8 cellular contexts compared by ENCODE assay signal in the genomic region with DNA sequence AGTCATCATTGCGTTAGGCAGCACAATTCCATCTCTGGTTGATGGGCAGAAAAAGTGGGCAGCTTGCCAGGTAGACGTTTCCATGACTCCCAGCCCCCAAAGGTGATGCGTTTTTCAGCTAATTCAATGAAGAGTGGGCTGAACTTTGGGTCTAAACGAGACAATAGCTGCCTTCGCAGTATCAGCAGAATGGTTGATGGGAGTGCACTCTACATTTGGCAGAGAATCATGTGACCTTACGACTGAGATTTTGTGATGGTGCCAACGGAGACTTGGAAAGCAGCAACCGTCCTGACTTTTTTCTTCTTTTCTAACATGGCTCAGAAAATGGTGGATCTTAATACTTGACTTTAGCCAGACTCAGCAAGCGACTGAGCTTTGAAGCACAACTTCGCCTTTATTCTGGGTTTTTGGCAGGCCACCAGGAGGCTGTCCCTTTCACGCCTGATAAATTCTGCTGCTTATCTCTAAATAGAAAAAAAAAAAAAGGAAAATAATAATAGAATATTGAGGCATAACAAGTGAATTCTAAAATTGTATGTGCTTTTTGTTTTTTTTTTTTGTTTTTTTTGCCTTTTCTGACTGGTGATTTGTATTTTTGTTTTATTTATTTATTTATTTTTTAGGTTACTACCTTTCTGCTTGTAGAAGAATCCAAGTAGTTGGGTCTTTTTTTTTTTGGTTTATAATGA.
DNase-seq lines count a peak whose midpoint lies in the region; ATAC-seq and TF ChIP-seq lines count a peak whose summit lies in the region.

No MANE protein-coding gene starts in this region.

- CTCF ChIA-PET in IMR-90 (lab: Yijun Ruan, JAX), result interaction anchor here (0.6 kb wide), 1 partner anchor 77 kb away, joined by 3 read pairs; no protein-coding TSS in a partner anchor

- no peaks in the 10 kb centered on the region for H3K27me3 ChIP-seq in IMR-90 (ENCODE audit: control insufficient read depth, insufficient read depth, low read length)

- no peak overlapping the region for H3K56ac ChIP-seq in IMR-90 (ENCODE audit: extremely low read depth, insufficient read depth, low read length)

- H3K4me3 ChIP-seq in IMR-90 (ENCODE audit: insufficient read depth, low read depth, low read length) (peak overlapping the region; percentile 32), astrocyte of the spinal cord (ENCODE audit: low read depth, low read length) (peak overlapping the region; percentile 37)

- H2AFZ ChIP-seq in IMR-90 (replicated peaks; ENCODE audit: low read length, poor library complexity), result peak overlapping the region; percentile 67

- no peak overlapping the region for H4K91ac ChIP-seq in IMR-90 (ENCODE audit: insufficient read depth, low read depth, low read length)

- no peak for ATAC-seq in IMR-90 (ENCODE audit: low read depth)

- TF ChIP-seq RAD21 in IMR-90 (IDR thresholded peaks at IDR 0.05; ENCODE audit: low read length), result no peak

- H3K27ac ChIP-seq in IMR-90 (ENCODE audit: insufficient read depth, low read length) (no peak overlapping the region), temporal lobe (ENCODE audit: low read depth, low read length) (peak overlapping the region; percentile 97)

- peak overlapping the region; percentile 13; the same call in 1 of the 2 replicates for H4K5ac ChIP-seq in IMR-90 (ENCODE audit: low read depth, low read length)

- H3K4me2 ChIP-seq in IMR-90 (ENCODE audit: low read depth, low read length), result peak overlapping the region; percentile 93

- H4K8ac ChIP-seq in IMR-90 (ENCODE audit: low read depth in 2 of 2, low read length in 2 of 2), result peak overlapping the region in 1 of 2 experiments; percentile 37; a peak in 1 of 4 replicates

- in situ Hi-C loops in IMR-90 (cut with MboI; ENCODE audit: low sequenced_read_pairs), result no loop called here
- in situ Hi-C loops in astrocyte of the spinal cord (cut with HindIII; ENCODE audit: low sequenced_read_pairs), result no loop called here

- H3K36me3 ChIP-seq in IMR-90 (ENCODE audit: control insufficient read depth, insufficient read depth, low read length), result no peaks in the 10 kb centered on the region

- no peaks in the 10 kb centered on the region for H3K9me3 ChIP-seq in IMR-90 (ENCODE audit: control insufficient read depth, insufficient read depth, low read length)

- POLR2A ChIA-PET in IMR-90 (lab: Charles Lee; ENCODE audit: unreplicated experiment), result no interaction called here

- 0 out of 2 replicates have a peak overlapping the region, but pooled peaks have one; percentile 13 for H3K23ac ChIP-seq in IMR-90 (ENCODE audit: low read depth, low read length)

- no peak overlapping the region for H2BK15ac ChIP-seq in IMR-90 (ENCODE audit: low read depth, low read length)

- no TSS peak for BruUV-seq in IMR-90 (replicated peaks; lab: Mats Ljungman, UMichigan)

- H2AK9ac ChIP-seq in IMR-90 (replicated peaks; ENCODE audit: low read depth, low read length, poor library complexity), result no peak overlapping the region

- 6% methylated on average over 3 of the region's 11 CpGs; no CpG with 5 or more reads in 1 of the 2 experiments for WGBS in IMR-90 (ENCODE audit: extremely low coverage in 2 of 2, insufficient read length in 1 of 2), 2 experiments

- no peak for TF ChIP-seq POLR2A in IMR-90 (IDR thresholded peaks at IDR 0.05; ENCODE audit: low read depth, low read length)

- peaks cover 3% of the 10 kb centered on the region; the same call in 1 of the 2 replicates for H3K4me1 ChIP-seq in IMR-90 (ENCODE audit: control insufficient read depth, insufficient read depth, low read length)

- no peak overlapping the region; the same call in 1 of the 2 replicates for H2BK120ac ChIP-seq in IMR-90 (ENCODE audit: low read depth, low read length)

- peak overlapping the region; percentile 60; the same call in 1 of the 2 replicates for H3K14ac ChIP-seq in IMR-90 (replicated peaks; ENCODE audit: low read depth, low read length)

- peak; percentile 32 for DNase-seq in IMR-90
- peak; percentile 76 for DNase-seq in astrocyte of the spinal cord (ENCODE audit: low read depth, low spot score)
- DNase-seq in inferior parietal cortex (ENCODE audit: extremely low spot score), result peak; percentile 84
- no peak for DNase-seq in NCI-H187 (lab: John Stamatoyannopoulos, UW)
- DNase-seq in activated CD4-positive, alpha-beta T cell treated with anti-CD3 and anti-CD28 coated beads for 48 hours, result no peak
- no peak for DNase-seq in activated CD4-positive, alpha-beta T cell treated with anti-CD3 and anti-CD28 coated beads, Interleukin-2, amount 50 U/mL, for 4 hours
- DNase-seq in NCI-H1436 (lab: John Stamatoyannopoulos, UW), result no peak

- 0 out of 2 replicates have a peak overlapping the region, but pooled peaks have one; percentile 3 for H3K4ac ChIP-seq in IMR-90 (ENCODE audit: low read depth, low read length)

- no peaks in the 10 kb centered on the region for H4K20me1 ChIP-seq in IMR-90 (ENCODE audit: insufficient read depth, low read length)

- peak overlapping the region; percentile 77 for H3K18ac ChIP-seq in IMR-90 (ENCODE audit: low read depth, low read length)

- H2BK20ac ChIP-seq in IMR-90 (ENCODE audit: low read depth, low read length), result peak overlapping the region; percentile 43

- dilution Hi-C loops in IMR-90 (cut with HindIII; ENCODE audit: low sequenced_read_pairs, unreplicated experiment), result no loop called here

- H2BK5ac ChIP-seq in IMR-90 (ENCODE audit: low read depth, low read length, poor library complexity, severe bottlenecking), result no peak overlapping the region

- H2AK5ac ChIP-seq in IMR-90 (ENCODE audit: low read depth, low read length), result 0 out of 2 replicates have a peak overlapping the region, but pooled peaks have one; percentile 20

- H3K9ac ChIP-seq in IMR-90 (ENCODE audit: low read depth, low read length), result no peak overlapping the region

- H3K79me1 ChIP-seq in IMR-90 (ENCODE audit: low read depth in 1 of 2, low read length in 2 of 2), result no peaks in the 10 kb centered on the region

- 0 out of 2 replicates have a peak, but pooled peaks cover 3% of the 10 kb centered on the region for H3K9me1 ChIP-seq in IMR-90 (ENCODE audit: insufficient read depth, low read length)

- TF ChIP-seq CTCF in IMR-90 (conservative IDR thresholded peaks at IDR 0.05; ENCODE audit: low read depth, low read length) (no peak), astrocyte of the spinal cord (IDR thresholded peaks at IDR 0.05; ENCODE audit: low read depth, low read length) (no peak)

- intact Hi-C loops in IMR-90 (cut with micrococcal nuclease), result loop anchor here (5.0 kb wide), 2 partner anchors 38 to 53 kb away; no protein-coding TSS in a partner anchor

TF ChIP-seq in IMR-90, 13 proteins besides CTCF, POLR2A, EP300 and RAD21:
- TF ChIP-seq CEBPB (IDR thresholded peaks at IDR 0.05; ENCODE audit: low read depth, low read length) (no peak), RCOR1 (IDR thresholded peaks at IDR 0.05; ENCODE audit: insufficient replicate concordance, low read length) (no peak), BHLHE40 (IDR thresholded peaks at IDR 0.05; ENCODE audit: low read depth, low read length) (no peak), MXI1 (IDR thresholded peaks at IDR 0.05; ENCODE audit: borderline replicate concordance, low read depth, low read length) (no peak), FOS (IDR thresholded peaks at IDR 0.05; ENCODE audit: low read depth, low read length) (no peak), CHD1 (IDR thresholded peaks at IDR 0.05; ENCODE audit: low read depth, low read length) (no peak), NFE2L2 (IDR thresholded peaks at IDR 0.05; ENCODE audit: low read depth, low read length) (no peak), RFX5 (IDR thresholded peaks at IDR 0.05; ENCODE audit: low read depth, low read length) (no peak), MAFK (IDR thresholded peaks at IDR 0.05; ENCODE audit: low read depth, low read length) (no peak), SMC3 (IDR thresholded peaks at IDR 0.05; ENCODE audit: low read depth, low read length) (no peak), MAZ (IDR thresholded peaks at IDR 0.05; ENCODE audit: borderline replicate concordance, low read depth, low read length) (no peak)
- TF ChIP-seq, protein P1, sequence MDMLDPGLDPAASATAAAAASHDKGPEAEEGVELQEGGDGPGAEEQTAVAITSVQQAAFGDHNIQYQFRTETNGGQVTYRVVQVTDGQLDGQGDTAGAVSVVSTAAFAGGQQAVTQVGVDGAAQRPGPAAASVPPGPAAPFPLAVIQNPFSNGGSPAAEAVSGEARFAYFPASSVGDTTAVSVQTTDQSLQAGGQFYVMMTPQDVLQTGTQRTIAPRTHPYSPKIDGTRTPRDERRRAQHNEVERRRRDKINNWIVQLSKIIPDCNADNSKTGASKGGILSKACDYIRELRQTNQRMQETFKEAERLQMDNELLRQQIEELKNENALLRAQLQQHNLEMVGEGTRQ (IDR thresholded peaks at IDR 0.05; ENCODE audit: low read depth, low read length), result no peak
- TF ChIP-seq, protein P2, sequence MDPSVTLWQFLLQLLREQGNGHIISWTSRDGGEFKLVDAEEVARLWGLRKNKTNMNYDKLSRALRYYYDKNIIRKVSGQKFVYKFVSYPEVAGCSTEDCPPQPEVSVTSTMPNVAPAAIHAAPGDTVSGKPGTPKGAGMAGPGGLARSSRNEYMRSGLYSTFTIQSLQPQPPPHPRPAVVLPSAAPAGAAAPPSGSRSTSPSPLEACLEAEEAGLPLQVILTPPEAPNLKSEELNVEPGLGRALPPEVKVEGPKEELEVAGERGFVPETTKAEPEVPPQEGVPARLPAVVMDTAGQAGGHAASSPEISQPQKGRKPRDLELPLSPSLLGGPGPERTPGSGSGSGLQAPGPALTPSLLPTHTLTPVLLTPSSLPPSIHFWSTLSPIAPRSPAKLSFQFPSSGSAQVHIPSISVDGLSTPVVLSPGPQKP (IDR thresholded peaks at IDR 0.05; ENCODE audit: borderline replicate concordance, low read depth, low read length), result no peak
TF ChIP-seq in IMR-90: peak in this region for 0.

Comparison
In these comparisons a context has a peak if more than half of its experiments do, and no peak if none do; other contexts are left out.
1. DNase-seq: peak in IMR-90 (single experiment), astrocyte of the spinal cord (single experiment) and inferior parietal cortex (single experiment); none in NCI-H187 (0 of 2), activated CD4-positive, alpha-beta T cell treated with anti-CD3 and anti-CD28 coated beads for 48 hours (single experiment), activated CD4-positive, alpha-beta T cell treated with anti-CD3 and anti-CD28 coated beads, Interleukin-2, amount 50 U/mL, for 4 hours (0 of 2) and NCI-H1436 (single experiment).